7 cellular contexts compared by ENCODE assay signal in the genomic region with DNA sequence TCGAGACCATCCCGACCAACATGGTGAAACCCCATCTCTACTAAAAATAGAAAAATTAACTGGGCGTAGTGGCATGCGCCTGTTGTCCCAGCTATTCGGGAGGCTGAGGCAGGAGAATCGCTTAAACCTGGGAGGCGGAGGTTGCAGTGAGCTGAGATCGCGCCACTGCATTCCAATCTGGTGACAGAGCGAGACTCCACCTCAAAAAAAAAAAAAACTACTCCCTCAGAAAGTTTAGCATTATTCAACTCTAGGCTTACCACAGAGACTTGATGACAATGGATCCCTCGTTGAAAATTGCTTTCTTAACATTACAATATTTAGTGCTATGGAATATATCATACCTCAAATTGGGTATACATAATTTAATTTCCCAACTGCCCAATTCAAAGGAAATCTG. TPM values are rescaled to one million over a fixed set of nuclear protein-coding genes. Genes with fewer than 3 reads are reported as not detected.
"Had no signal": no experiment of that assay in that cellular context is flagged by ENCODE, and none has a peak within 500 bp of the region (broad histone marks: within the 10 kb centered on the region; RNA-seq: fewer than 3 reads in every experiment).

No MANE protein-coding gene starts in this region.

RNA-seq across cellular contexts. Expression of a gene that starts 43.4 kb away (rescaled TPM):
- total RNA-seq: M059J, NCI-H460, PC-3, Peyer's patch, Right ventricle myocardium superior, SJSA1 had no signal
- polyA plus RNA-seq: SK-N-SH had no signal
